Comparison of ENCODE assay signal across 10 cellular contexts in genomic region chr5:165029471-165029870, GRCh38.
DNase-seq lines count a peak whose midpoint lies in the region; ATAC-seq, FAIRE-seq and TF ChIP-seq lines count a peak whose summit lies in the region.
"Had no signal": no experiment of that assay in that cellular context is flagged by ENCODE, and none has a peak within 500 bp of the region (broad histone marks: within the 10 kb centered on the region; RNA-seq: fewer than 3 reads in every experiment).

No MANE protein-coding gene starts in this region.

- H4K20me1 ChIP-seq in H1 (replicated peaks in 1 of 2; ENCODE audit: control insufficient read depth in 1 of 2, insufficient read depth in 2 of 2, low read length in 2 of 2) = no peaks in the 10 kb centered on the region

- no peak overlapping the region for H3K18ac ChIP-seq in H1 (ENCODE audit: extremely low read depth, low read length)

- H3K27me3 Mint-ChIP-seq in activated T-cell treated with anti-CD3 and anti-CD28 coated beads, Interleukin-2, amount 50 U/mL, for 4 hours (ENCODE audit: low read depth) = no peaks in the 10 kb centered on the region

- peaks cover 4% of the 10 kb centered on the region for H3K9me3 Mint-ChIP-seq in activated T-cell treated with anti-CD3 and anti-CD28 coated beads, Interleukin-2, amount 50 U/mL, for 4 hours

- TF ChIP-seq EP300 in H1 (IDR thresholded peaks at IDR 0.05; ENCODE audit: borderline replicate concordance in 1 of 2, low read depth in 2 of 2, low read length in 2 of 2) = no peak

- H2AK5ac ChIP-seq in H1 (ENCODE audit: low read depth, low read length) = no peak overlapping the region

- no peaks in the 10 kb centered on the region for H3K4me1 ChIP-seq in H1 (replicated peaks in 1 of 4; ENCODE audit: control insufficient read depth in 3 of 4, insufficient read depth in 4 of 4, low read length in 3 of 4)

- H3K4me2 ChIP-seq in H1 (ENCODE audit: insufficient read depth in 1 of 2, low read depth in 2 of 2, low read length in 2 of 2) = no peak overlapping the region

- H3K79me1 ChIP-seq in H1 (ENCODE audit: low read depth, low read length) = no peaks in the 10 kb centered on the region

- no peaks in the 10 kb centered on the region; a peak in 1 of 4 replicates for H3K9me3 ChIP-seq in H1 (ENCODE audit: insufficient read depth in 2 of 2, low read depth in 1 of 2, low read length in 1 of 2)

- H3K4me1 Mint-ChIP-seq in activated T-cell treated with anti-CD3 and anti-CD28 coated beads, Interleukin-2, amount 50 U/mL, for 4 hours (ENCODE audit: low read depth) = no peaks in the 10 kb centered on the region
- H3K4me1 Mint-ChIP-seq: mesothelial cell of epicardium had no signal

- no peak overlapping the region for H2BK20ac ChIP-seq in H1 (ENCODE audit: low read length)

- TF ChIP-seq RAD21 in H1 (IDR thresholded peaks at IDR 0.05 in 1 of 2, conservative IDR thresholded peaks at IDR 0.05 in 1 of 2; ENCODE audit: low read depth in 2 of 2, low read length in 2 of 2) = peak; percentile 80 to 86

- no peak overlapping the region for H4K5ac ChIP-seq in H1 (ENCODE audit: insufficient read length, low read depth, low read length)

- no peak overlapping the region for H2BK15ac ChIP-seq in H1 (ENCODE audit: low read length)

- no peak overlapping the region for H2BK120ac ChIP-seq in H1 (replicated peaks; ENCODE audit: low read depth, low read length)

- H3K79me2 ChIP-seq in H1 (ENCODE audit: control insufficient read depth in 1 of 2, insufficient read depth in 2 of 2, low read length in 2 of 2) = no peaks in the 10 kb centered on the region

- H3K4ac ChIP-seq in H1 (replicated peaks; ENCODE audit: insufficient read length, low read depth, low read length) = no peak overlapping the region

- H3K27ac ChIP-seq in 22Rv1 (peak overlapping the region; percentile 86), H1 (ENCODE audit: low read depth, low read length) (no peak overlapping the region)

- no peak overlapping the region for H4K8ac ChIP-seq in H1 (ENCODE audit: extremely low read depth, insufficient read depth, low read length)

- no peak for TF ChIP-seq POLR2A in H1 (IDR thresholded peaks at IDR 0.05; ENCODE audit: control extremely low read depth in 1 of 2, low read depth in 2 of 2, low read length in 2 of 2)

- H3K27me3 ChIP-seq in H7 (ENCODE audit: control insufficient read depth, insufficient read depth, low read length) (no peaks in the 10 kb centered on the region), H1 (replicated peaks in 1 of 4; ENCODE audit: control insufficient read depth in 3 of 4, extremely low read depth in 1 of 4, insufficient read depth in 3 of 4, low read length in 3 of 4) (no peaks in the 10 kb centered on the region)

- no peak overlapping the region for H3K14ac ChIP-seq in H1 (ENCODE audit: insufficient read length)

- no peak overlapping the region for H3K23ac ChIP-seq in H1 (ENCODE audit: insufficient read length)

- 57% methylated on average over 1 of the region's 1 CpG; no CpG with 5 or more reads in 1 of the 2 experiments for WGBS in H1 (ENCODE audit: extremely low coverage in 1 of 2, insufficient coverage in 1 of 2, insufficient read length in 1 of 2, insufficient replicate concordance in 2 of 2, low coverage in 1 of 2, low lambda C conversion rate in 2 of 2, missing lambda C conversion rate in 1 of 2), 2 experiments

- H2BK12ac ChIP-seq in H1 (ENCODE audit: low read depth, low read length) = no peak overlapping the region

- no peak overlapping the region for H2AFZ ChIP-seq in H1 (ENCODE audit: low read length)

- no peak overlapping the region for H3K9ac ChIP-seq in H1 (replicated peaks in 1 of 4; ENCODE audit: extremely low read depth in 1 of 4, low read depth in 3 of 4, low read length in 3 of 4)

- TF ChIP-seq CTCF in 22Rv1 (IDR thresholded peaks at IDR 0.05) (peak; percentile 76), H1 (IDR thresholded peaks at IDR 0.05; ENCODE audit: control extremely low read depth in 1 of 3, insufficient read depth in 1 of 3, low read depth in 1 of 3, low read length in 3 of 3) (peak; percentile 31 to 70 (median 61)), GM10266 (IDR thresholded peaks at IDR 0.05; ENCODE audit: control insufficient read depth, insufficient read depth, low read depth, missing control alignments) (no peak)

- peak; percentile 13 for FAIRE-seq in H1 (lab: Jason Lieb, UNC)

- POLR2A ChIA-PET in H1 (lab: Charles Lee; ENCODE audit: partially characterized antibody) = no interaction called here

- H4K91ac ChIP-seq in H1 (replicated peaks; ENCODE audit: insufficient read length, low read length) = no peak overlapping the region

- H3K23me2 ChIP-seq in H1 (ENCODE audit: low read depth, low read length) = no peaks in the 10 kb centered on the region

- no peak overlapping the region for H2BK5ac ChIP-seq in H1 (ENCODE audit: low read depth, low read length)

- H3K4me3 ChIP-seq in H7 (ENCODE audit: insufficient read depth, low read depth, low read length) (no peak overlapping the region), H1 (ENCODE audit: extremely low read depth in 1 of 4, insufficient read depth in 2 of 4, low read depth in 3 of 4, low read length in 4 of 4) (no peak overlapping the region)

- CTCF ChIA-PET in H1 (lab: Charles Lee; ENCODE audit: partially characterized antibody) = interaction anchor here (1.8 kb wide), 1 partner anchor 16 kb away, joined by 5 read pairs; no protein-coding TSS in a partner anchor

- ATAC-seq in activated T-cell treated with anti-CD3 and anti-CD28 coated beads, Interleukin-2, amount 50 U/mL, for 4 hours = no peak
- ATAC-seq in GM21515 (IDR thresholded peaks at IDR 0.05; ENCODE audit: unreplicated experiment) (no peak), HG03457 (IDR thresholded peaks at IDR 0.05; ENCODE audit: unreplicated experiment) (no peak)

- no peaks in the 10 kb centered on the region for H3K36me3 Mint-ChIP-seq in activated T-cell treated with anti-CD3 and anti-CD28 coated beads, Interleukin-2, amount 50 U/mL, for 4 hours (ENCODE audit: insufficient read depth)
- H3K36me3 Mint-ChIP-seq: mesothelial cell of epicardium had no signal

- DNase-seq in H7 (peak; percentile 48), NOMO-1 (lab: John Stamatoyannopoulos, UW; ENCODE audit: unreplicated experiment in 2 of 2) (peak; percentile 28 to 53), H1 (ENCODE audit: low read depth in 1 of 2, low spot score in 2 of 2) (peak in 1 of 2 experiments; percentile 21), GM10266 (ENCODE audit: extremely low spot score) (no peak)
- no peak for DNase-seq in activated T-cell treated with anti-CD3 and anti-CD28 coated beads, Interleukin-2, amount 50 U/mL, for 4 hours
- DNase-seq: aorta had no signal

- H3K4me3 Mint-ChIP-seq in activated T-cell treated with anti-CD3 and anti-CD28 coated beads, Interleukin-2, amount 50 U/mL, for 4 hours = no peak overlapping the region
- H3K4me3 Mint-ChIP-seq: mesothelial cell of epicardium had no signal

- H3K36me3 ChIP-seq in H7 (replicated peaks; ENCODE audit: control insufficient read depth, insufficient read depth, low read length) (no peaks in the 10 kb centered on the region), H1 (ENCODE audit: control insufficient read depth in 2 of 4, insufficient read depth in 4 of 4, low read length in 3 of 4) (no peaks in the 10 kb centered on the region)

- H3K56ac ChIP-seq in H1 (replicated peaks; ENCODE audit: insufficient read length, low read depth, low read length) = no peak overlapping the region

TF ChIP-seq in H1, 55 proteins besides CTCF, POLR2A, EP300 and RAD21:
- no peak for TF ChIP-seq GTF2F1 (IDR thresholded peaks at IDR 0.05; ENCODE audit: borderline replicate concordance, low read depth, low read length)
- TF ChIP-seq RBBP5 (IDR thresholded peaks at IDR 0.05; ENCODE audit: borderline replicate concordance, low read depth, low read length) = no peak
- no peak for TF ChIP-seq RXRA (IDR thresholded peaks at IDR 0.05; ENCODE audit: insufficient read depth, low read depth, low read length)
- no peak for TF ChIP-seq JUN (IDR thresholded peaks at IDR 0.05; ENCODE audit: low read depth, low read length)
- TF ChIP-seq CEBPB (IDR thresholded peaks at IDR 0.05; ENCODE audit: low read depth, low read length) = no peak
- TF ChIP-seq SUZ12 (IDR thresholded peaks at IDR 0.05; ENCODE audit: low read length) = no peak
- TF ChIP-seq E2F6 (IDR thresholded peaks at IDR 0.05) = no peak
- TF ChIP-seq CHD2 (IDR thresholded peaks at IDR 0.05; ENCODE audit: low read length) = no peak
- no peak for TF ChIP-seq TEAD4 (IDR thresholded peaks at IDR 0.05; ENCODE audit: low read depth, low read length)
- TF ChIP-seq MAFK (IDR thresholded peaks at IDR 0.05; ENCODE audit: low read depth, low read length) = no peak
- no peak for TF ChIP-seq ASH2L (IDR thresholded peaks at IDR 0.05; ENCODE audit: low read length)
- no peak for TF ChIP-seq HDAC2 (IDR thresholded peaks at IDR 0.05; ENCODE audit: borderline replicate concordance in 1 of 2, low read depth in 2 of 2, low read length in 2 of 2)
- TF ChIP-seq SAP30 (IDR thresholded peaks at IDR 0.05; ENCODE audit: insufficient read depth, insufficient replicate concordance, low read length) = no peak
- no peak for TF ChIP-seq SRF (IDR thresholded peaks at IDR 0.05; ENCODE audit: low read depth, low read length)
- no peak for TF ChIP-seq SIN3A (conservative IDR thresholded peaks at IDR 0.05 in 1 of 2, IDR thresholded peaks at IDR 0.05 in 1 of 2; ENCODE audit: low read depth in 1 of 2, low read length in 2 of 2)
- no peak for TF ChIP-seq SP2 (IDR thresholded peaks at IDR 0.05; ENCODE audit: low read length)
- TF ChIP-seq CBX8 (IDR thresholded peaks at IDR 0.05; ENCODE audit: borderline replicate concordance, low read depth, low read length) = no peak
- TF ChIP-seq CHD1 (IDR thresholded peaks at IDR 0.05; ENCODE audit: low read depth, low read length) = no peak

Comparison
In these comparisons a context has a peak if more than half of its experiments do, and no peak if none do; other contexts are left out.
1. DNase-seq: peak in H7 (single experiment) and NOMO-1 (2 of 2); none in GM10266 (single experiment) and activated T-cell treated with anti-CD3 and anti-CD28 coated beads, Interleukin-2, amount 50 U/mL, for 4 hours (single experiment).